8 cellular contexts compared by ENCODE assay signal in genomic region chr6:116279232-116280160, GRCh38. TPM values are rescaled to one million over a fixed set of nuclear protein-coding genes. Genes with fewer than 3 reads are reported as not detected.
A peak's percentile ranks its signal among the peaks of the same experiment; 100 is the strongest.
DNase-seq lines count a peak whose midpoint lies in the region; ATAC-seq, FAIRE-seq and TF ChIP-seq lines count a peak whose summit lies in the region.

Gene TSPYL1, minus strand, starts transcription at chr6:116279930. Its CDS starts 100 bp downstream, at chr6:116279830.

- no peaks in the 10 kb centered on the region for H3K9me3 ChIP-seq in aorta (ENCODE audit: control insufficient read depth, low read length)

- 0% methylated on average over 70 to 71 of the region's 71 CpGs for WGBS in aorta, 2 donors

- H3K4me1 ChIP-seq in rectal smooth muscle tissue (ENCODE audit: control insufficient read depth, insufficient read depth, low read length), result peaks cover 17% of the 10 kb centered on the region
- H3K4me1 ChIP-seq in aorta (ENCODE audit: control insufficient read depth in 1 of 2, insufficient read depth in 2 of 2, low read length in 2 of 2), result peaks cover 0 to 7% of the 10 kb centered on the region in 2 donors

- in situ Hi-C loops in astrocyte of the cerebellum (cut with HindIII; ENCODE audit: low sequenced_read_pairs), result no loop called here

- peak; percentile 12 for TF ChIP-seq CTCF in astrocyte of the cerebellum (IDR thresholded peaks at IDR 0.05; ENCODE audit: low read depth, low read length, missing control alignments)

- H3K27ac ChIP-seq in rectal smooth muscle tissue (ENCODE audit: low read depth, low read length) (peak within 1 kb of the TSS; percentile 99), aorta (ENCODE audit: low read depth in 1 of 2, low read length in 2 of 2) (peak within 1 kb of the TSS; percentile 84 to 91)

- DNase-seq in GM18507 (ENCODE audit: extremely low spot score, insufficient read length, low read depth), result peak; percentile 78
- DNase-seq in NCI-H2029 treated with DMSO at 0.1 percent for 48 hours (lab: John Stamatoyannopoulos, UW), result peak; percentile 100
- peak; percentile 91 for DNase-seq in T-helper 9 cell
- DNase-seq in astrocyte of the cerebellum (ENCODE audit: low read depth), result peak; percentile 96
- peak; percentile 92 for DNase-seq in hepatic stellate cell (ENCODE audit: low spot score)
- DNase-seq in aorta, result peak; percentile 98

- peak; percentile 95 for FAIRE-seq in GM18507 (lab: Jason Lieb, UNC)

- H3K27me3 ChIP-seq in rectal smooth muscle tissue (ENCODE audit: control insufficient read depth, insufficient read depth, low read length) (no peaks in the 10 kb centered on the region), aorta (ENCODE audit: control insufficient read depth in 1 of 2, insufficient read depth in 2 of 2, low read length in 1 of 2) (no peaks in the 10 kb centered on the region)

- intact Hi-C loops in aorta (cut with DNase I), result loop anchor here (2.0 to 10.0 kb wide), 6 partner anchors 25 to 285 kb away; partner anchors contain the start of genes CALHM5 (in 1 of the 2), DSE (in 1 of the 2) and TSPYL4 (in 1 of the 2)

- peaks cover 4% of the 10 kb centered on the region for H3K36me3 ChIP-seq in rectal smooth muscle tissue (ENCODE audit: control insufficient read depth, insufficient read depth, low read length)
- no peaks in the 10 kb centered on the region for H3K36me3 ChIP-seq in aorta (ENCODE audit: control insufficient read depth in 1 of 2, insufficient read depth in 2 of 2, low read length in 1 of 2)

- ATAC-seq in HG02981 (IDR thresholded peaks at IDR 0.05; ENCODE audit: unreplicated experiment), result peak; percentile 95
- ATAC-seq in aorta (ENCODE audit: low FRiP score), result peak; percentile 99

- peak within 1 kb of the TSS; percentile 97 for H3K9ac ChIP-seq in rectal smooth muscle tissue (ENCODE audit: low read length)

- H3K4me3 ChIP-seq in astrocyte of the cerebellum (ENCODE audit: low read depth, low read length) (peak within 1 kb of the TSS; percentile 82), rectal smooth muscle tissue (ENCODE audit: low read length) (peak within 1 kb of the TSS; percentile 98), aorta (ENCODE audit: low read length in 2 of 2) (peak within 1 kb of the TSS; percentile 81 to 85)

RNA-seq across cellular contexts. Expression of gene TSPYL1, which starts in this region (rescaled TPM):
- total RNA-seq in aorta, result 10 to 100 TPM; 77.2 to 78.0 TPM
- 10 to 100 TPM; 30.8 to 32.2 TPM for polyA plus RNA-seq in aorta

Comparison
In these comparisons a context has a peak if more than half of its experiments do, and no peak if none do; other contexts are left out.
1. Peak in every context shown above with its lines: DNase-seq, ATAC-seq, H3K4me3 ChIP-seq and H3K27ac ChIP-seq.